Comparison of ENCODE assay signal across 16 cellular contexts in genomic region chr3:123546133-123546755, GRCh38. TPM values are rescaled to one million over a fixed set of nuclear protein-coding genes. Genes with fewer than 3 reads are reported as not detected.
DNase-seq lines count a peak whose midpoint lies in the region; ATAC-seq and TF ChIP-seq lines count a peak whose summit lies in the region.
"Had no signal": no experiment of that assay in that cellular context is flagged by ENCODE, and none has a peak within 500 bp of the region (broad histone marks: within the 10 kb centered on the region; RNA-seq: fewer than 3 reads in every experiment).

No MANE protein-coding gene starts in this region.

- no peak overlapping the region for H3K4me3 ChIP-seq in fibroblast of mammary gland (ENCODE audit: control insufficient read depth, low read depth, low read length)
- H3K4me3 ChIP-seq: stomach had no signal

- H3K27me3 Mint-ChIP-seq in osteocyte (ENCODE audit: unreplicated experiment), result no peaks in the 10 kb centered on the region
- H3K27me3 Mint-ChIP-seq: activated CD8-positive, alpha-beta memory T cell treated with anti-CD3 and anti-CD28 coated beads, Interleukin-2, amount 10 ng/mL, durations not matched to agents 7 days and 5 days; activated naive CD4-positive, alpha-beta T cell treated with anti-CD3 and anti-CD28 coated beads, Interleukin-2, amount 50 U/mL, for 24 hours; CD4-positive, alpha-beta T cell; dendritic cell treated with granulocyte-macrophage colony-stimulating factor and Interleukin-4, amounts not matched to agents 40 ng/mL and 50 ng/mL, for 4 days had no signal

- H3K4me1 Mint-ChIP-seq in osteocyte (ENCODE audit: unreplicated experiment), result peaks cover 30% of the 10 kb centered on the region
- H3K4me1 Mint-ChIP-seq in stimulated activated effector memory CD8-positive, alpha-beta T cell treated with anti-CD3 and anti-CD28 coated beads, Interleukin-12 subunit alpha, Interleukin-12 subunit beta, amount 100 ng/mL, for 72 hours, result no peaks in the 10 kb centered on the region
- H3K4me1 Mint-ChIP-seq: activated CD8-positive, alpha-beta memory T cell treated with anti-CD3 and anti-CD28 coated beads, Interleukin-2, amount 10 ng/mL, durations not matched to agents 7 days and 5 days had no signal

- H3K4me3 Mint-ChIP-seq in osteocyte (ENCODE audit: unreplicated experiment), result no peak overlapping the region
- H3K4me3 Mint-ChIP-seq in stimulated activated effector memory CD8-positive, alpha-beta T cell treated with anti-CD3 and anti-CD28 coated beads, Interleukin-12 subunit alpha, Interleukin-12 subunit beta, amount 100 ng/mL, for 72 hours, result no peak overlapping the region
- H3K4me3 Mint-ChIP-seq: activated CD8-positive, alpha-beta memory T cell treated with anti-CD3 and anti-CD28 coated beads, Interleukin-2, amount 10 ng/mL, durations not matched to agents 7 days and 5 days; activated naive CD4-positive, alpha-beta T cell treated with anti-CD3 and anti-CD28 coated beads, Interleukin-2, amount 50 U/mL, for 24 hours; CD4-positive, alpha-beta T cell; dendritic cell treated with granulocyte-macrophage colony-stimulating factor and Interleukin-4, amounts not matched to agents 40 ng/mL and 50 ng/mL, for 4 days had no signal

- DNase-seq in GM04504 (ENCODE audit: low read depth) (peak; percentile 17), fibroblast of mammary gland (ENCODE audit: low read depth) (peak; percentile 67), osteocyte (ENCODE audit: extremely low spot score, unreplicated experiment) (no peak), DMS53 treated with DMSO at 0.1 percent for 48 hours (lab: John Stamatoyannopoulos, UW; ENCODE audit: unreplicated experiment) (no peak)
- no peak for DNase-seq in stimulated activated naive CD8-positive, alpha-beta T cell treated with anti-CD3 and anti-CD28 coated beads, Interleukin-15, Interleukin-2, amounts not matched to agents 100 U/mL and 50 U/mL, for 24 hours
- DNase-seq in stimulated activated CD4-positive, alpha-beta T cell treated with anti-CD3 and anti-CD28 coated beads, Interleukin-12 subunit alpha, Interleukin-12 subunit beta, amount 100 ng/mL, for 4 hours, result no peak
- DNase-seq in stimulated activated effector memory CD8-positive, alpha-beta T cell treated with anti-CD3 and anti-CD28 coated beads, Interleukin-12 subunit alpha, Interleukin-12 subunit beta, amount 100 ng/mL, for 72 hours (ENCODE audit: low spot score in 2 of 2), result no peak
- DNase-seq: activated CD8-positive, alpha-beta memory T cell treated with anti-CD3 and anti-CD28 coated beads, Interleukin-2, amount 10 ng/mL, durations not matched to agents 7 days and 5 days; CD4-positive, alpha-beta T cell; glutamatergic neuron; kidney; NCI-H2081 treated with DMSO at 0.1 percent for 48 hours; stomach had no signal

- peaks cover 21% of the 10 kb centered on the region for H3K36me3 Mint-ChIP-seq in osteocyte (ENCODE audit: unreplicated experiment)
- H3K36me3 Mint-ChIP-seq in stimulated activated effector memory CD8-positive, alpha-beta T cell treated with anti-CD3 and anti-CD28 coated beads, Interleukin-12 subunit alpha, Interleukin-12 subunit beta, amount 100 ng/mL, for 72 hours, result peaks cover 14% of the 10 kb centered on the region

- TF ChIP-seq CTCF in fibroblast of mammary gland (conservative IDR thresholded peaks at IDR 0.05; ENCODE audit: control insufficient read depth, insufficient read depth, low read depth, low read length) (no peak), osteocyte (IDR thresholded peaks at IDR 0.05) (no peak)

- ATAC-seq in SK-N-SH treated with all-trans-retinoic acid at 6 μM for 48 hours, result peak; percentile 69
- no peak for ATAC-seq in stimulated activated naive CD8-positive, alpha-beta T cell treated with anti-CD3 and anti-CD28 coated beads, Interleukin-15, Interleukin-2, amounts not matched to agents 100 U/mL and 50 U/mL, for 24 hours
- ATAC-seq in stimulated activated effector memory CD8-positive, alpha-beta T cell treated with anti-CD3 and anti-CD28 coated beads, Interleukin-12 subunit alpha, Interleukin-12 subunit beta, amount 100 ng/mL, for 72 hours, result no peak
- ATAC-seq: activated CD8-positive, alpha-beta memory T cell treated with anti-CD3 and anti-CD28 coated beads, Interleukin-2, amount 10 ng/mL, durations not matched to agents 7 days and 5 days had no signal

- no peaks in the 10 kb centered on the region for H3K9me3 Mint-ChIP-seq in osteocyte (ENCODE audit: unreplicated experiment)
- H3K9me3 Mint-ChIP-seq in stimulated activated effector memory CD8-positive, alpha-beta T cell treated with anti-CD3 and anti-CD28 coated beads, Interleukin-12 subunit alpha, Interleukin-12 subunit beta, amount 100 ng/mL, for 72 hours, result no peaks in the 10 kb centered on the region
- H3K9me3 Mint-ChIP-seq: activated naive CD4-positive, alpha-beta T cell treated with anti-CD3 and anti-CD28 coated beads, Interleukin-2, amount 50 U/mL, for 24 hours; CD4-positive, alpha-beta T cell; dendritic cell treated with granulocyte-macrophage colony-stimulating factor and Interleukin-4, amounts not matched to agents 40 ng/mL and 50 ng/mL, for 4 days had no signal

- H3K27ac Mint-ChIP-seq in osteocyte (ENCODE audit: unreplicated experiment), result peak overlapping the region; percentile 37
- no peak overlapping the region for H3K27ac Mint-ChIP-seq in stimulated activated effector memory CD8-positive, alpha-beta T cell treated with anti-CD3 and anti-CD28 coated beads, Interleukin-12 subunit alpha, Interleukin-12 subunit beta, amount 100 ng/mL, for 72 hours
- H3K27ac Mint-ChIP-seq: activated CD8-positive, alpha-beta memory T cell treated with anti-CD3 and anti-CD28 coated beads, Interleukin-2, amount 10 ng/mL, durations not matched to agents 7 days and 5 days; activated naive CD4-positive, alpha-beta T cell treated with anti-CD3 and anti-CD28 coated beads, Interleukin-2, amount 50 U/mL, for 24 hours; CD4-positive, alpha-beta T cell; dendritic cell treated with granulocyte-macrophage colony-stimulating factor and Interleukin-4, amounts not matched to agents 40 ng/mL and 50 ng/mL, for 4 days had no signal

TF ChIP-seq in SK-N-SH treated with all-trans-retinoic acid at 6 μM for 48 hours, 23 proteins besides CTCF, POLR2A, EP300 and RAD21:
- TF ChIP-seq ZNF565 (CRISPR knock-in tag; conservative IDR thresholded peaks at IDR 0.05; ENCODE audit: low read depth), result no peak

RNA-seq across cellular contexts. Expression of gene HACD2, which starts 38.6 kb away (rescaled TPM):
- total RNA-seq in osteocyte, result 63.8 and 69.4 TPM in 2 replicates

Comparison
In these comparisons a context has a peak if more than half of its experiments do, and no peak if none do; other contexts are left out.
1. DNase-seq: peak in GM04504 (single experiment) and fibroblast of mammary gland (single experiment); none in osteocyte (single experiment), stimulated activated naive CD8-positive, alpha-beta T cell treated with anti-CD3 and anti-CD28 coated beads, Interleukin-15, Interleukin-2, amounts not matched to agents 100 U/mL and 50 U/mL, for 24 hours (single experiment), stimulated activated CD4-positive, alpha-beta T cell treated with anti-CD3 and anti-CD28 coated beads, Interleukin-12 subunit alpha, Interleukin-12 subunit beta, amount 100 ng/mL, for 4 hours (single experiment), DMS53 treated with DMSO at 0.1 percent for 48 hours (single experiment) and stimulated activated effector memory CD8-positive, alpha-beta T cell treated with anti-CD3 and anti-CD28 coated beads, Interleukin-12 subunit alpha, Interleukin-12 subunit beta, amount 100 ng/mL, for 72 hours (0 of 2).